Comparison of ENCODE assay signal across 1 cellular context in genomic region chr2:73939419-73939818, GRCh38.
TF ChIP-seq lines count a peak whose summit lies in the region.

No MANE protein-coding gene starts in this region.

TF ChIP-seq in HCT116, 20 proteins besides CTCF, POLR2A, EP300 and RAD21 (continued from another document):
- TF ChIP-seq REST (IDR thresholded peaks at IDR 0.05; ENCODE audit: low read depth) (no peak), YY1 (IDR thresholded peaks at IDR 0.05; ENCODE audit: extremely low read depth, insufficient replicate concordance, low read depth, low read length) (no peak), POLR2AphosphoS5 (IDR thresholded peaks at IDR 0.05; ENCODE audit: low read depth, low read length) (no peak), CEBPB (IDR thresholded peaks at IDR 0.05; ENCODE audit: low read depth) (no peak)
- TF ChIP-seq, protein P1, sequence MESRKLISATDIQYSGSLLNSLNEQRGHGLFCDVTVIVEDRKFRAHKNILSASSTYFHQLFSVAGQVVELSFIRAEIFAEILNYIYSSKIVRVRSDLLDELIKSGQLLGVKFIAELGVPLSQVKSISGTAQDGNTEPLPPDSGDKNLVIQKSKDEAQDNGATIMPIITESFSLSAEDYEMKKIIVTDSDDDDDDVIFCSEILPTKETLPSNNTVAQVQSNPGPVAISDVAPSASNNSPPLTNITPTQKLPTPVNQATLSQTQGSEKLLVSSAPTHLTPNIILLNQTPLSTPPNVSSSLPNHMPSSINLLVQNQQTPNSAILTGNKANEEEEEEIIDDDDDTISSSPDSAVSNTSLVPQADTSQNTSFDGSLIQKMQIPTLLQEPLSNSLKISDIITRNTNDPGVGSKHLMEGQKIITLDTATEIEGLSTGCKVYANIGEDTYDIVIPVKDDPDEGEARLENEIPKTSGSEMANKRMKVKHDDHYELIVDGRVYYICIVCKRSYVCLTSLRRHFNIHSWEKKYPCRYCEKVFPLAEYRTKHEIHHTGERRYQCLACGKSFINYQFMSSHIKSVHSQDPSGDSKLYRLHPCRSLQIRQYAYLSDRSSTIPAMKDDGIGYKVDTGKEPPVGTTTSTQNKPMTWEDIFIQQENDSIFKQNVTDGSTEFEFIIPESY (IDR thresholded peaks at IDR 0.05; ENCODE audit: extremely low read depth, insufficient replicate concordance, low read length) = no peak
